Comparison of ENCODE assay signal across 24 cellular contexts in the genomic region with DNA sequence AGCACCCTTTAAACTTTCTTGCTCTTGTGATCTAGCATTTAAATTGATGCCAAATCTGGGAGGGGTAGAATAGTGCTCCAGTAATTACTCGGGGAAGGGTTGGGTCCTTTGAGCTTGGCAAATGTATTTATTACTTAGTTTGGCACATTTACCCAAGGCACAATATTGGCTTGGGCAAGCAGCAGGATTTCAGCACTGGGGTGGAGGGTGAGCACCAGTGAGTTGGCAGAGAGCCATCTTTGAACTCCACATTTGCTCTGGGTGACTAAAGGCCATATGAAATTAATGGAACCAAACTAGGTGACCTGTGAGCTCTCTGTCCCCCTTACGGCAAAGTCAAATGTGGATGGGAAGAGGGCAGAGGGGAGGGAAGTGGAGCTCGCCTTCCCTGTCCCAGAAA.
"Had no signal": no experiment of that assay in that cellular context is flagged by ENCODE, and none has a peak within 500 bp of the region (broad histone marks: within the 10 kb centered on the region; RNA-seq: fewer than 3 reads in every experiment).

No MANE protein-coding gene starts in this region.

- H3K9me3 ChIP-seq: gastrocnemius medialis, pancreas, right atrium auricular region, sigmoid colon, suprapubic skin, transverse colon, upper lobe of right lung, vagina had no signal

- H3K4me3 ChIP-seq: dorsolateral prefrontal cortex, gastrocnemius medialis, lung, pancreas, right atrium auricular region, sigmoid colon, suprapubic skin, transverse colon, upper lobe of right lung, vagina had no signal

- H3K27ac ChIP-seq: dorsolateral prefrontal cortex, epithelial cell of prostate, gastrocnemius medialis, pancreas, right atrium auricular region, sigmoid colon, transverse colon, upper lobe of right lung, vagina had no signal

- DNase-seq: dorsolateral prefrontal cortex; effector CD4-positive, alpha-beta T cell; endodermal cell; foreskin fibroblast; gastrocnemius medialis; head of caudate nucleus; hippocampal formation; left cardiac atrium; left ventricle myocardium superior; natural killer cell; occipital lobe; pancreas; sigmoid colon; stimulated activated CD4-positive, alpha-beta T cell treated with anti-CD3 and anti-CD28 coated beads, Interleukin-2, amount 100 ng/mL, for 24 hours; stimulated activated CD4-positive, alpha-beta T cell treated with anti-CD3 and anti-CD28 coated beads, Interleukin-4, amount 100 ng/mL, for 4 hours; stimulated activated naive B cell treated with anti-CD40 and anti-IgM and Interleukin-4, amounts not matched to agents 10 μg/mL and 1 μg/mL and 100 μg/mL, for 72 hours; transverse colon; upper lobe of right lung had no signal

- ATAC-seq: esophagus mucosa; gastrocnemius medialis; left cardiac atrium; left ventricle myocardium superior; natural killer cell; pancreas; stimulated activated naive B cell treated with anti-CD40 and anti-IgM and Interleukin-4, amounts not matched to agents 10 μg/mL and 1 μg/mL and 100 μg/mL, for 72 hours; upper lobe of right lung had no signal

- H3K4me1 ChIP-seq: gastrocnemius medialis, pancreas, right atrium auricular region, sigmoid colon, transverse colon, upper lobe of right lung, vagina had no signal

- H3K27me3 ChIP-seq: gastrocnemius medialis, pancreas, right atrium auricular region, sigmoid colon, suprapubic skin, transverse colon, upper lobe of right lung, vagina had no signal

- H3K36me3 ChIP-seq: gastrocnemius medialis, pancreas, right atrium auricular region, sigmoid colon, suprapubic skin, transverse colon, upper lobe of right lung, vagina had no signal
